Comparison of ENCODE assay signal across 15 cellular contexts in the genomic region with DNA sequence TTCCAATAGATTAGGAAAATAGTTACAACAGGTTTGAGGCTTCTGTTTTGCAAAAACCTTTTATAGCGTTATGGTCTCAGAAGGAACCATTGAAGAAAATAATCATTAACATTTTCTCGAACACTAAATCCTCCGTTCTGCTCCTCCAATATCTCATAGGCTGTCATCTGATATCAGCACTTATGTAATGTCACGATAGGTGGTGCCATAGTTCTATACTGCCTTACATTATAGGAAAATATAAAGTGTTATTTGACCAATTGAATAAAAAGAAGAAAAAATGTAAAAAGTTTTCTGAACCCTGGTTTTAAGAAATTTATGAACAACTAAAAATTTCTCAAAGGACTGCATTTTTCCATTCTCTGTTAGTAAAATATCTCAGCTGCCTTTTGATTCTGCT.
A peak's percentile ranks its signal among the peaks of the same experiment; 100 is the strongest.
DNase-seq lines count a peak whose midpoint lies in the region; ATAC-seq, FAIRE-seq and TF ChIP-seq lines count a peak whose summit lies in the region.
"Had no signal": no experiment of that assay in that cellular context is flagged by ENCODE, and none has a peak within 500 bp of the region (broad histone marks: within the 10 kb centered on the region; RNA-seq: fewer than 3 reads in every experiment).

No MANE protein-coding gene starts in this region.

- no peaks in the 10 kb centered on the region for H3K79me2 ChIP-seq in OCI-LY3 (ENCODE audit: low read length)
- no peaks in the 10 kb centered on the region for H3K79me2 ChIP-seq in neural progenitor cell (ENCODE audit: low read depth)

- no peak overlapping the region for H3K4me2 ChIP-seq in OCI-LY3 (ENCODE audit: low read length)
- H3K4me2 ChIP-seq in neural progenitor cell: no peak overlapping the region
- H3K4me2 ChIP-seq: A549, BLaER1 had no signal

- H3K36me3 Mint-ChIP-seq in chondrocyte (ENCODE audit: low read depth): peaks cover 2% of the 10 kb centered on the region
- peaks cover 6% of the 10 kb centered on the region for H3K36me3 Mint-ChIP-seq in neural progenitor cell
- H3K36me3 Mint-ChIP-seq: CD4-positive, CD25-positive, alpha-beta regulatory T cell had no signal

- no peak for DNase-seq in D721Med (ENCODE audit: insufficient read length, low spot score)
- no peak for DNase-seq in chondrocyte (ENCODE audit: low spot score)
- no peak for DNase-seq in neural progenitor cell (ENCODE audit: low spot score)
- no peak for DNase-seq in NCI-H748 treated with DMSO at 0.1 percent for 48 hours (lab: John Stamatoyannopoulos, UW)
- DNase-seq: Calu3; CD4-positive, CD25-positive, alpha-beta regulatory T cell; DMS79 had no signal

- no peak overlapping the region for H3K9ac ChIP-seq in OCI-LY3 (ENCODE audit: low read length)
- no peak overlapping the region for H3K9ac ChIP-seq in neural progenitor cell
- H3K9ac ChIP-seq: BLaER1 had no signal

- no peaks in the 10 kb centered on the region for H3K36me3 ChIP-seq in OCI-LY3 (replicated peaks; ENCODE audit: low read depth, low read length)
- H3K36me3 ChIP-seq in neural progenitor cell: no peaks in the 10 kb centered on the region
- H3K36me3 ChIP-seq: BLaER1, HAP-1 had no signal

- H3K4me1 ChIP-seq in OCI-LY3 (ENCODE audit: low read length): no peaks in the 10 kb centered on the region
- H3K4me1 ChIP-seq in neural progenitor cell: no peaks in the 10 kb centered on the region
- H3K4me1 ChIP-seq: A549, BLaER1, HAP-1 had no signal

- H2AFZ ChIP-seq in OCI-LY3 (ENCODE audit: low read depth, low read length) (no peak overlapping the region), neural progenitor cell (replicated peaks) (no peak overlapping the region)

- TF ChIP-seq CTCF in D721Med (IDR thresholded peaks at IDR 0.05; ENCODE audit: insufficient read depth, missing control alignments): no peak
- TF ChIP-seq CTCF in OCI-LY3 (IDR thresholded peaks at IDR 0.05; ENCODE audit: low read depth, low read length): peak; percentile 49
- peak; percentile 62 for TF ChIP-seq CTCF in chondrocyte (IDR thresholded peaks at IDR 0.05)
- peak; percentile 10 for TF ChIP-seq CTCF in neural progenitor cell (IDR thresholded peaks at IDR 0.05)

- ATAC-seq in GM21515 (IDR thresholded peaks at IDR 0.05; ENCODE audit: unreplicated experiment): no peak
- no peak for ATAC-seq in GM21390 (IDR thresholded peaks at IDR 0.05; ENCODE audit: unreplicated experiment)
- ATAC-seq: A549 had no signal

- H4K20me1 ChIP-seq in OCI-LY3 (ENCODE audit: insufficient read depth, low read length) (no peaks in the 10 kb centered on the region), neural progenitor cell (ENCODE audit: low read depth) (no peaks in the 10 kb centered on the region)
- H4K20me1 ChIP-seq: BLaER1 had no signal

- H3K27ac ChIP-seq in OCI-LY3 (ENCODE audit: low read length) (no peak overlapping the region), neural progenitor cell (no peak overlapping the region)
- H3K27ac ChIP-seq: A549, BLaER1 had no signal

- H3K9me3 Mint-ChIP-seq in chondrocyte (ENCODE audit: low read depth): peaks cover 6% of the 10 kb centered on the region
- H3K9me3 Mint-ChIP-seq in neural progenitor cell: peaks cover 15% of the 10 kb centered on the region

- no peaks in the 10 kb centered on the region for H3F3A ChIP-seq in neural progenitor cell (ENCODE audit: low read depth)

- FAIRE-seq in D721Med (lab: Jason Lieb, UNC): peak; percentile 68
- FAIRE-seq: H1 had no signal

- H3K27ac Mint-ChIP-seq in chondrocyte (ENCODE audit: unreplicated experiment) (no peak overlapping the region), neural progenitor cell (no peak overlapping the region)
- H3K27ac Mint-ChIP-seq: CD4-positive, CD25-positive, alpha-beta regulatory T cell; IgD-negative memory B cell had no signal

- H3K9me3 ChIP-seq in OCI-LY3 (ENCODE audit: insufficient read depth, low read length): no peaks in the 10 kb centered on the region
- H3K9me3 ChIP-seq in neural progenitor cell (ENCODE audit: low read depth): peaks cover 6% of the 10 kb centered on the region
- H3K9me3 ChIP-seq: A549, BLaER1, HAP-1 had no signal

- no peak overlapping the region for H3K4me3 ChIP-seq in OCI-LY3 (ENCODE audit: low read length)
- no peak overlapping the region for H3K4me3 ChIP-seq in neural progenitor cell
- H3K4me3 ChIP-seq: A549, BLaER1, HAP-1 had no signal

- no peaks in the 10 kb centered on the region for H3K27me3 ChIP-seq in OCI-LY3 (ENCODE audit: low read depth, low read length)
- H3K27me3 ChIP-seq in neural progenitor cell: no peaks in the 10 kb centered on the region

- H3K4me1 Mint-ChIP-seq in chondrocyte (ENCODE audit: low read depth): no peaks in the 10 kb centered on the region
- H3K4me1 Mint-ChIP-seq in neural progenitor cell: no peaks in the 10 kb centered on the region
- H3K4me1 Mint-ChIP-seq: CD4-positive, CD25-positive, alpha-beta regulatory T cell; IgD-negative memory B cell had no signal

- H3K4me3 Mint-ChIP-seq in chondrocyte (ENCODE audit: unreplicated experiment) (no peak overlapping the region), neural progenitor cell (no peak overlapping the region)
- H3K4me3 Mint-ChIP-seq: CD4-positive, CD25-positive, alpha-beta regulatory T cell; IgD-negative memory B cell had no signal

- H3K27me3 Mint-ChIP-seq in chondrocyte (ENCODE audit: low read depth): no peaks in the 10 kb centered on the region
- no peaks in the 10 kb centered on the region for H3K27me3 Mint-ChIP-seq in neural progenitor cell (ENCODE audit: insufficient read depth, low read depth)
- H3K27me3 Mint-ChIP-seq: CD4-positive, CD25-positive, alpha-beta regulatory T cell; IgD-negative memory B cell had no signal
